ENCODE assay signal across 18 cellular contexts in genomic region chr3:8742921-8743605, GRCh38. TPM values are rescaled to one million over a fixed set of nuclear protein-coding genes. Genes with fewer than 3 reads are reported as not detected.
DNase-seq lines count a peak whose midpoint lies in the region; TF ChIP-seq lines count a peak whose summit lies in the region.
"Had no signal": no experiment of that assay in that cellular context is flagged by ENCODE, and none has a peak within 500 bp of the region (broad histone marks: within the 10 kb centered on the region; RNA-seq: fewer than 3 reads in every experiment).

No MANE protein-coding gene starts in this region.

- TF ChIP-seq POLR2A in spleen (IDR thresholded peaks at IDR 0.05) = no peak

- H3K36me3 ChIP-seq in WERI-Rb-1 (no peaks in the 10 kb centered on the region), spleen (no peaks in the 10 kb centered on the region)
- H3K36me3 ChIP-seq: gastroesophageal sphincter had no signal

- peak; percentile 76 for DNase-seq in AG20443 (ENCODE audit: low spot score)
- DNase-seq in M059J (ENCODE audit: low read depth) = peak; percentile 67
- DNase-seq in WERI-Rb-1 = no peak
- peak; percentile 49 for DNase-seq in glomerular visceral epithelial cell (ENCODE audit: extremely low spot score)
- DNase-seq in cerebellum (ENCODE audit: low spot score) = no peak
- DNase-seq in stimulated activated CD4-positive, alpha-beta T cell treated with anti-CD3 and anti-CD28 coated beads, Interleukin-4, amount 100 ng/mL, for 4 hours = no peak
- no peak for DNase-seq in foreskin melanocyte
- DNase-seq in spleen = no peak
- DNase-seq: activated naive CD8-positive, alpha-beta T cell treated with anti-CD3 and anti-CD28 coated beads, Interleukin-2, amount 50 U/mL, for 24 hours; cortex of kidney; GDM1; kidney; naive B cell; NCI-H146; NCI-H524 treated with DMSO at 0.1 percent for 48 hours; Right ventricle myocardium superior; stimulated activated naive CD4-positive, alpha-beta T cell treated with Interleukin-2 at 50 U/mL for 16 hours had no signal

- TF ChIP-seq CTCF in WERI-Rb-1 (IDR thresholded peaks at IDR 0.05; ENCODE audit: low read depth, low read length) = no peak
- no peak for TF ChIP-seq CTCF in spleen (IDR thresholded peaks at IDR 0.05 in 8 of 11, conservative IDR thresholded peaks at IDR 0.05 in 3 of 11)

- intact Hi-C loops in spleen (cut with DNase I; ENCODE audit: low total_unique reads) = no loop called here

- peak overlapping the region; percentile 18; the same call in 1 of the 2 replicates for H3K27ac ChIP-seq in WERI-Rb-1
- H3K27ac ChIP-seq in spleen = no peak overlapping the region
- H3K27ac ChIP-seq: gastroesophageal sphincter had no signal

- H3K4me1 ChIP-seq in spleen = peaks cover 0 to 10% (median 0%) of the 10 kb centered on the region in 6 donors

- WGBS in spleen, 5 donors = 43 to 81% (median 80%) methylated on average over 6 of the region's 6 CpGs

- H3K27me3 ChIP-seq in WERI-Rb-1 (ENCODE audit: insufficient read depth, low read depth, severe bottlenecking) (no peaks in the 10 kb centered on the region), spleen (replicated peaks in 1 of 7) (peaks cover 0 to 4% (median 0%) of the 10 kb centered on the region in 7 donors)

- H3K9me3 ChIP-seq in WERI-Rb-1 (ENCODE audit: severe bottlenecking) = no peaks in the 10 kb centered on the region
- no peaks in the 10 kb centered on the region for H3K9me3 ChIP-seq in spleen
- H3K9me3 ChIP-seq: gastroesophageal sphincter had no signal

- H3K4me3 ChIP-seq in WERI-Rb-1 (ENCODE audit: low read depth, low read length) (no peak overlapping the region), spleen (no peak overlapping the region)
- H3K4me3 ChIP-seq: gastroesophageal sphincter had no signal

RNA-seq across cellular contexts. Expression of gene CAV3, which starts 9.5 kb away (rescaled TPM):
- total RNA-seq in M059J (2014; rRNA removed; shearing (Covaris generic)) = not detected in 2 replicates
- not detected for total RNA-seq in cerebellum
- not detected for total RNA-seq in spleen
- under 1 TPM in 1 of 3 donors, not detected in 2; 0.11 TPM for polyA plus RNA-seq in spleen
- total RNA-seq: gastroesophageal sphincter, kidney had no signal

RNA-seq across cellular contexts. Expression of gene OXTR, which starts 26.4 kb away (rescaled TPM):
- total RNA-seq in M059J (2014; rRNA removed; shearing (Covaris generic)) = 47.6 and 68.4 TPM in 2 replicates
- total RNA-seq in cerebellum (3.2 TPM), spleen (1 to 10 TPM in 2 of 7 donors, under 1 TPM in 5; 0.26 to 1.4 (median 0.67) TPM)
- polyA plus RNA-seq in spleen = under 1 TPM; 0.19 to 0.39 (median 0.39) TPM

Comparison
In these comparisons a context has a peak if more than half of its experiments do, and no peak if none do; other contexts are left out.
1. DNase-seq: peak in AG20443 (single experiment), M059J (single experiment) and glomerular visceral epithelial cell (single experiment); none in WERI-Rb-1 (single experiment), cerebellum (single experiment), stimulated activated CD4-positive, alpha-beta T cell treated with anti-CD3 and anti-CD28 coated beads, Interleukin-4, amount 100 ng/mL, for 4 hours (0 of 2), foreskin melanocyte (single experiment) and spleen (single experiment).
2. RNA of gene OXTR, which starts 26.4 kb away (total RNA-seq): 47.6 to 68.4 TPM in M059J; 3.2 TPM in cerebellum (single experiment) and 0.26 to 1.4 TPM in spleen; every median in the first group is over 10 times any median in the second.